ENCODE assay signal across 36 cellular contexts in genomic region chr12:88273450-88273849, GRCh38.
"Had no signal": no experiment of that assay in that cellular context is flagged by ENCODE, and none has a peak within 500 bp of the region (broad histone marks: within the 10 kb centered on the region; RNA-seq: fewer than 3 reads in every experiment).

No MANE protein-coding gene starts in this region.

- H3K4me3 Mint-ChIP-seq: activated naive CD4-positive, alpha-beta T cell treated with anti-CD3 and anti-CD28 coated beads for 36 hours; activated naive CD4-positive, alpha-beta T cell treated with anti-CD3 and anti-CD28 coated beads, Interleukin-2, amount 10 ng/mL, durations not matched to agents 7 days and 5 days; activated naive CD4-positive, alpha-beta T cell treated with anti-CD3 and anti-CD28 coated beads, Interleukin-2, amount 50 U/mL, for 24 hours; activated naive CD8-positive, alpha-beta T cell; activated naive CD8-positive, alpha-beta T cell treated with anti-CD3 and anti-CD28 coated beads for 36 hours; activated naive CD8-positive, alpha-beta T cell treated with anti-CD3 and anti-CD28 coated beads, Interleukin-2, amount 10 ng/mL, durations not matched to agents 7 days and 5 days; activated naive CD8-positive, alpha-beta T cell treated with anti-CD3 and anti-CD28 coated beads, Interleukin-2, amount 50 U/mL, for 24 hours; activated T-cell treated with anti-CD3 and anti-CD28 coated beads, Interleukin-2, amount 50 U/mL, for 24 hours; activated T-cell treated with anti-CD3 and anti-CD28 coated beads, Interleukin-2, amount 50 U/mL, for 4 hours; activated T-cell treated with anti-CD3 and anti-CD28 coated beads, Interleukin-2, amount 50 U/mL, for 72 hours; activated T-helper 1 cell treated with anti-CD3 and anti-CD28 coated beads, Interleukin-12 subunit alpha, Interleukin-12 subunit beta, Interleukin-2, Interleukin-4 antibody, amounts not matched to agents 30 ng/mL and 10 ng/mL and 1 ng/mL, durations not matched to agents 14 hours and 24 hours and 36 hours; activated T-helper 17 cell treated with anti-CD3 and anti-CD28 coated beads, Interleukin-2, amount 50 U/mL, for 72 hours; brain; central memory CD8-positive, alpha-beta T cell had no signal

- H3K9me3 ChIP-seq: adrenal gland, ascending aorta, body of pancreas, breast epithelium had no signal

- H3K4me1 Mint-ChIP-seq: activated naive CD4-positive, alpha-beta T cell treated with anti-CD3 and anti-CD28 coated beads, Interleukin-2, amount 10 ng/mL, durations not matched to agents 7 days and 5 days; activated naive CD4-positive, alpha-beta T cell treated with anti-CD3 and anti-CD28 coated beads, Interleukin-2, amount 50 U/mL, for 24 hours; activated naive CD8-positive, alpha-beta T cell treated with anti-CD3 and anti-CD28 coated beads for 36 hours; activated naive CD8-positive, alpha-beta T cell treated with anti-CD3 and anti-CD28 coated beads, Interleukin-2, amount 10 ng/mL, durations not matched to agents 7 days and 5 days; activated naive CD8-positive, alpha-beta T cell treated with anti-CD3 and anti-CD28 coated beads, Interleukin-2, amount 50 U/mL, for 24 hours; activated T-helper 17 cell treated with anti-CD3 and anti-CD28 coated beads, Interleukin-2, amount 50 U/mL, for 72 hours; brain; central memory CD8-positive, alpha-beta T cell had no signal

- H3K27ac Mint-ChIP-seq: activated naive CD4-positive, alpha-beta T cell treated with anti-CD3 and anti-CD28 coated beads for 36 hours; activated naive CD4-positive, alpha-beta T cell treated with anti-CD3 and anti-CD28 coated beads, Interleukin-2, amount 10 ng/mL, durations not matched to agents 7 days and 5 days; activated naive CD4-positive, alpha-beta T cell treated with anti-CD3 and anti-CD28 coated beads, Interleukin-2, amount 50 U/mL, for 24 hours; activated naive CD8-positive, alpha-beta T cell; activated naive CD8-positive, alpha-beta T cell treated with anti-CD3 and anti-CD28 coated beads for 36 hours; activated naive CD8-positive, alpha-beta T cell treated with anti-CD3 and anti-CD28 coated beads, Interleukin-2, amount 10 ng/mL, durations not matched to agents 7 days and 5 days; activated naive CD8-positive, alpha-beta T cell treated with anti-CD3 and anti-CD28 coated beads, Interleukin-2, amount 50 U/mL, for 24 hours; activated T-cell treated with anti-CD3 and anti-CD28 coated beads, Interleukin-2, amount 50 U/mL, for 24 hours; activated T-cell treated with anti-CD3 and anti-CD28 coated beads, Interleukin-2, amount 50 U/mL, for 72 hours; activated T-helper 1 cell treated with anti-CD3 and anti-CD28 coated beads, Interleukin-12 subunit alpha, Interleukin-12 subunit beta, Interleukin-2, Interleukin-4 antibody, amounts not matched to agents 30 ng/mL and 10 ng/mL and 1 ng/mL, durations not matched to agents 14 hours and 24 hours and 36 hours; activated T-helper 17 cell treated with anti-CD3 and anti-CD28 coated beads, Interleukin-2, amount 50 U/mL, for 72 hours; activated T-helper 2 cell treated with anti-CD3 and anti-CD28 coated beads, Interferon-gamma antibody, Interleukin-2, Interleukin-4, amounts not matched to agents 10 μg/mL and 5 μg/mL and 100 μg/mL, durations not matched to agents 14 hours and 24 hours and 36 hours; brain had no signal

- H3K27ac ChIP-seq: adrenal gland, ascending aorta, body of pancreas, brain microvascular endothelial cell, breast epithelium, cardiac muscle cell had no signal

- H3K9me3 Mint-ChIP-seq: activated naive CD4-positive, alpha-beta T cell treated with anti-CD3 and anti-CD28 coated beads, Interleukin-2, amount 10 ng/mL, durations not matched to agents 7 days and 5 days; activated naive CD4-positive, alpha-beta T cell treated with anti-CD3 and anti-CD28 coated beads, Interleukin-2, amount 50 U/mL, for 24 hours; activated naive CD8-positive, alpha-beta T cell treated with anti-CD3 and anti-CD28 coated beads, Interleukin-2, amount 10 ng/mL, durations not matched to agents 7 days and 5 days; activated T-cell treated with anti-CD3 and anti-CD28 coated beads, Interleukin-2, amount 50 U/mL, for 72 hours; activated T-helper 1 cell treated with anti-CD3 and anti-CD28 coated beads, Interleukin-12 subunit alpha, Interleukin-12 subunit beta, Interleukin-2, Interleukin-4 antibody, amounts not matched to agents 30 ng/mL and 10 ng/mL and 1 ng/mL, durations not matched to agents 14 hours and 24 hours and 36 hours; activated T-helper 17 cell treated with anti-CD3 and anti-CD28 coated beads, Interleukin-2, amount 50 U/mL, for 72 hours; central memory CD8-positive, alpha-beta T cell had no signal

- DNase-seq: activated effector memory CD4-positive, alpha-beta T cell treated with anti-CD3 and anti-CD28 coated beads, Interleukin-2, amount 50 U/mL, for 16 hours; activated effector memory CD4-positive, alpha-beta T cell treated with Interleukin-2 at 50 U/mL for 16 hours; activated gamma-delta T cell; activated gamma-delta T cell treated with Interleukin-2 at 50 U/mL for 16 hours; activated naive CD4-positive, alpha-beta T cell; activated naive CD4-positive, alpha-beta T cell treated with anti-CD3 and anti-CD28 coated beads for 36 hours; activated naive CD4-positive, alpha-beta T cell treated with anti-CD3 and anti-CD28 coated beads, Interleukin-2, amount 10 ng/mL, durations not matched to agents 7 days and 5 days; activated naive CD4-positive, alpha-beta T cell treated with anti-CD3 and anti-CD28 coated beads, Interleukin-2, amount 50 U/mL, for 16 hours; activated naive CD4-positive, alpha-beta T cell treated with Interleukin-2 at 50 U/mL for 16 hours; activated naive CD8-positive, alpha-beta T cell treated with anti-CD3 and anti-CD28 coated beads for 36 hours; activated naive CD8-positive, alpha-beta T cell treated with anti-CD3 and anti-CD28 coated beads, Interleukin-2, amount 10 ng/mL, durations not matched to agents 7 days and 5 days; activated naive CD8-positive, alpha-beta T cell treated with anti-CD3 and anti-CD28 coated beads, Interleukin-2, amount 50 U/mL, for 24 hours; activated T-cell treated with anti-CD3 and anti-CD28 coated beads, Interleukin-2, amount 50 U/mL, for 24 hours; activated T-cell treated with anti-CD3 and anti-CD28 coated beads, Interleukin-2, amount 50 U/mL, for 4 hours; activated T-cell treated with anti-CD3 and anti-CD28 coated beads, Interleukin-2, amount 50 U/mL, for 48 hours; activated T-cell treated with anti-CD3 and anti-CD28 coated beads, Interleukin-2, amount 50 U/mL, for 72 hours; adrenal gland; amniotic stem cell; anterior cingulate cortex; aorta; body of pancreas; brain microvascular endothelial cell; caudate nucleus; central memory CD4-positive, alpha-beta T cell; cerebellar nuclear complex had no signal

- H3K27me3 ChIP-seq: adrenal gland, ascending aorta, body of pancreas, brain microvascular endothelial cell, breast epithelium, cardiac muscle cell had no signal

- H3K36me3 Mint-ChIP-seq: activated naive CD4-positive, alpha-beta T cell treated with anti-CD3 and anti-CD28 coated beads, Interleukin-2, amount 10 ng/mL, durations not matched to agents 7 days and 5 days; activated naive CD4-positive, alpha-beta T cell treated with anti-CD3 and anti-CD28 coated beads, Interleukin-2, amount 50 U/mL, for 24 hours; activated naive CD4-positive, alpha-beta T cell treated with anti-CD3 and anti-CD28 coated beads, Interleukin-2, amount 50 U/mL, for 72 hours; activated naive CD8-positive, alpha-beta T cell; activated naive CD8-positive, alpha-beta T cell treated with anti-CD3 and anti-CD28 coated beads for 36 hours; activated naive CD8-positive, alpha-beta T cell treated with anti-CD3 and anti-CD28 coated beads, Interleukin-2, amount 10 ng/mL, durations not matched to agents 7 days and 5 days; brain had no signal

- H3K27me3 Mint-ChIP-seq: activated naive CD4-positive, alpha-beta T cell treated with anti-CD3 and anti-CD28 coated beads, Interleukin-2, amount 10 ng/mL, durations not matched to agents 7 days and 5 days; activated naive CD4-positive, alpha-beta T cell treated with anti-CD3 and anti-CD28 coated beads, Interleukin-2, amount 50 U/mL, for 24 hours; activated T-helper 17 cell treated with anti-CD3 and anti-CD28 coated beads, Interleukin-2, amount 50 U/mL, for 72 hours; central memory CD8-positive, alpha-beta T cell had no signal

- ATAC-seq: activated naive CD4-positive, alpha-beta T cell treated with anti-CD3 and anti-CD28 coated beads, Interleukin-2, amount 50 U/mL, for 72 hours; activated naive CD8-positive, alpha-beta T cell treated with anti-CD3 and anti-CD28 coated beads, Interleukin-2, amount 50 U/mL, for 24 hours; activated T-cell treated with anti-CD3 and anti-CD28 coated beads, Interleukin-2, amount 50 U/mL, for 4 hours; activated T-cell treated with anti-CD3 and anti-CD28 coated beads, Interleukin-2, amount 50 U/mL, for 72 hours; activated T-helper 17 cell treated with anti-CD3 and anti-CD28 coated beads, Interleukin-2, amount 50 U/mL, for 72 hours; body of pancreas had no signal

- H3K4me1 ChIP-seq: adrenal gland, ascending aorta, body of pancreas, breast epithelium had no signal

- H3K36me3 ChIP-seq: adrenal gland, ascending aorta, brain microvascular endothelial cell, breast epithelium, cardiac muscle cell had no signal

- H3K4me3 ChIP-seq: adrenal gland, ascending aorta, body of pancreas, breast epithelium, cardiac muscle cell had no signal
